In genomic region chr21:42751866-42752265, GRCh38 we compare ENCODE assay signal across 22 cellular contexts.
"Had no signal": no experiment of that assay in that cellular context is flagged by ENCODE, and none has a peak within 500 bp of the region (broad histone marks: within the 10 kb centered on the region; RNA-seq: fewer than 3 reads in every experiment).

No MANE protein-coding gene starts in this region.

- DNase-seq: cerebellar nuclear complex; cortex of kidney; effector memory CD8-positive, alpha-beta T cell; foreskin fibroblast; gastrocnemius medialis; left cardiac atrium; natural killer cell; occipital lobe; right lobe of liver; stimulated activated CD4-positive, alpha-beta T cell treated with anti-CD3 and anti-CD28 coated beads, Interleukin-2, amount 100 ng/mL, for 24 hours; stimulated activated CD4-positive, alpha-beta T cell treated with anti-CD3 and anti-CD28 coated beads, Interleukin-4, amount 100 ng/mL, for 24 hours; stimulated activated naive CD4-positive, alpha-beta T cell treated with Interleukin-2 at 50 U/mL for 16 hours; stomach; substantia nigra; testis; tibial artery had no signal

- ATAC-seq: effector memory CD8-positive, alpha-beta T cell; gastrocnemius medialis; heart left ventricle; left cardiac atrium; left lung; natural killer cell; pancreas; right lobe of liver; stimulated activated effector memory CD8-positive, alpha-beta T cell treated with anti-CD3 and anti-CD28 coated beads, Interleukin-12 subunit alpha, Interleukin-12 subunit beta, amount 100 ng/mL, for 72 hours had no signal

- H3K36me3 ChIP-seq: gastrocnemius medialis, heart left ventricle, left lung, pancreas, right lobe of liver had no signal

- H3K27me3 ChIP-seq: gastrocnemius medialis, heart left ventricle, hepatocyte, left lung, pancreas, right lobe of liver, stomach, testis, tibial artery had no signal

- H3K4me3 ChIP-seq: gastrocnemius medialis, heart left ventricle, hepatocyte, left lung, pancreas, right lobe of liver, smooth muscle cell, stomach, testis, tibial artery had no signal

- H3K9me3 ChIP-seq: gastrocnemius medialis, heart left ventricle, left lung, pancreas, right lobe of liver, stomach, testis, tibial artery had no signal

- H2AFZ ChIP-seq: hepatocyte had no signal

- H3K79me2 ChIP-seq: hepatocyte had no signal

- H3K4me1 ChIP-seq: gastrocnemius medialis, right lobe of liver, testis, tibial artery had no signal

- H3K4me2 ChIP-seq: hepatocyte, smooth muscle cell had no signal

- H3K27ac ChIP-seq: gastrocnemius medialis, hepatocyte, left lung, pancreas, right lobe of liver, testis, tibial artery had no signal
